Comparison of ENCODE assay signal across 1 cellular context in the genomic region with DNA sequence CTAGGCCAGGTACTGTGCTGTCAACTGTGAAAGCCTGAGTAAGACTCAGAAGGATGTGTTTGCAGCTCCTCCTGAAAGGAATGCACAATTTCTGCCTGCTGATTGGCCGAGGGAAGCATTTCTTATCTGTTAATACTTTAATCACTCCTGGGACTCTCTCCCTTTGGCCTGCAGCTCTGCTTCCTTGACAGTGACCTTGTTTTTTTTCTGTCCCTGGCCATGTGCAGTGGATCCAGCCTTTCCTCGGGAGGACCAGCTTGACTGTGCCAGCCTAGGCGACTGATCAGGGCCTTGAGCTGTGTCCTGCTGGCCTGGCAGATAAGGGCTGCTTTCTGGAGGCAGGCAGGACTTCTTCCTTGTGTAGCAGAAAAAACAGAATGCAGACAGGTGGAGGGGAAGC.
TF ChIP-seq lines count a peak whose summit lies in the region.

No MANE protein-coding gene starts in this region.

TF ChIP-seq in WTC11, 78 proteins besides CTCF, POLR2A, EP300 and RAD21 (continued from another document):
- TF ChIP-seq, protein P1, sequence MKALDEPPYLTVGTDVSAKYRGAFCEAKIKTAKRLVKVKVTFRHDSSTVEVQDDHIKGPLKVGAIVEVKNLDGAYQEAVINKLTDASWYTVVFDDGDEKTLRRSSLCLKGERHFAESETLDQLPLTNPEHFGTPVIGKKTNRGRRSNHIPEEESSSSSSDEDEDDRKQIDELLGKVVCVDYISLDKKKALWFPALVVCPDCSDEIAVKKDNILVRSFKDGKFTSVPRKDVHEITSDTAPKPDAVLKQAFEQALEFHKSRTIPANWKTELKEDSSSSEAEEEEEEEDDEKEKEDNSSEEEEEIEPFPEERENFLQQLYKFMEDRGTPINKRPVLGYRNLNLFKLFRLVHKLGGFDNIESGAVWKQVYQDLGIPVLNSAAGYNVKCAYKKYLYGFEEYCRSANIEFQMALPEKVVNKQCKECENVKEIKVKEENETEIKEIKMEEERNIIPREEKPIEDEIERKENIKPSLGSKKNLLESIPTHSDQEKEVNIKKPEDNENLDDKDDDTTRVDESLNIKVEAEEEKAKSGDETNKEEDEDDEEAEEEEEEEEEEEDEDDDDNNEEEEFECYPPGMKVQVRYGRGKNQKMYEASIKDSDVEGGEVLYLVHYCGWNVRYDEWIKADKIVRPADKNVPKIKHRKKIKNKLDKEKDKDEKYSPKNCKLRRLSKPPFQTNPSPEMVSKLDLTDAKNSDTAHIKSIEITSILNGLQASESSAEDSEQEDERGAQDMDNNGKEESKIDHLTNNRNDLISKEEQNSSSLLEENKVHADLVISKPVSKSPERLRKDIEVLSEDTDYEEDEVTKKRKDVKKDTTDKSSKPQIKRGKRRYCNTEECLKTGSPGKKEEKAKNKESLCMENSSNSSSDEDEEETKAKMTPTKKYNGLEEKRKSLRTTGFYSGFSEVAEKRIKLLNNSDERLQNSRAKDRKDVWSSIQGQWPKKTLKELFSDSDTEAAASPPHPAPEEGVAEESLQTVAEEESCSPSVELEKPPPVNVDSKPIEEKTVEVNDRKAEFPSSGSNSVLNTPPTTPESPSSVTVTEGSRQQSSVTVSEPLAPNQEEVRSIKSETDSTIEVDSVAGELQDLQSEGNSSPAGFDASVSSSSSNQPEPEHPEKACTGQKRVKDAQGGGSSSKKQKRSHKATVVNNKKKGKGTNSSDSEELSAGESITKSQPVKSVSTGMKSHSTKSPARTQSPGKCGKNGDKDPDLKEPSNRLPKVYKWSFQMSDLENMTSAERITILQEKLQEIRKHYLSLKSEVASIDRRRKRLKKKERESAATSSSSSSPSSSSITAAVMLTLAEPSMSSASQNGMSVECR (CRISPR knock-in tag; IDR thresholded peaks at IDR 0.05; ENCODE audit: borderline replicate concordance), result no peak
- TF ChIP-seq MYBL2 (CRISPR knock-in tag; IDR thresholded peaks at IDR 0.05), result no peak
